ENCODE assay signal across 1 cellular context in the genomic region with DNA sequence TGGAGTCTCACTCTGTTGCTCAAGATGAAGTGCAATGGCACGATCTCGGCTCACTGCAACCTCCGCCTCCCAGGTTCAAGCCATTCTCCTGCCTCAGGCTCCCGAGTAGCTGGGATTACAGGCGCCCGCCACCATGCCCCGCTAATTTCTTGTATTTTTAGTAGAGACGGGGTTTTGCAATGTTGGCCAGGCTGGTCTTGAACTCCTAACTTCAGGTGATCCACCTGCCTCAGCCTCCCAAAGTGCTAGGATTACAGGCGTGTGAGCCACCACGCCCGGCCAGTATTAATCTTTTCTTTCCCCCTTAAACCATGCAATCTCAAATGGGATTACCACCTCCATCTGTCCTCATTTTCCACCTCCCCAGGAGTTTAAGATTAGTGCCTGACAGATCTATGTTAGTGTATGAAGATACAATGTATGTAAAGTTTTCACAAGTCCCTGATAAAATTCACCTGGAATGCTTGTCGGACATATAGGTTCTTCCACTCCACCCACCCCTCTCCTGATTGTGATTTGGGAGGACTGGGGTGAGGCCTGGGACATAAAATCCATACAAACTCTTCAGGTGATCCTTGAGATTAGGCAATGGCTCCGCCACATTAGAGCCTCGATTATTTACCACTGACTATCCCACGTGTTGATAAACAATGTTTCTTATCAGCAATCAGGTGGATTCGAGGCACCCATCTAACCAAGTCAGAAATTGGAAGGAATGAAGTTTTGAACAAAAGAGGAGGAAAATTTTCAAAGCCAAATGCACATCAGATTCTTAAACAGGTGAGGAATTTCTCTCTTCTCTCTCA.
TF ChIP-seq lines count a peak whose summit lies in the region.

No MANE protein-coding gene starts in this region.

TF ChIP-seq in K562, 482 proteins besides CTCF, POLR2A, EP300 and RAD21:
- TF ChIP-seq RBM39 (optimal IDR thresholded peaks at IDR 0.05; ENCODE audit: low read depth, low read length) (no peak), KLF16 (IDR thresholded peaks at IDR 0.05) (no peak), HDAC8 (tag; IDR thresholded peaks at IDR 0.05) (no peak), L3MBTL2 (IDR thresholded peaks at IDR 0.05) (peak; percentile 84), PCBP2 (IDR thresholded peaks at IDR 0.05; ENCODE audit: low read depth, low read length, poor library complexity, severe bottlenecking) (no peak), DIDO1 (tag; IDR thresholded peaks at IDR 0.05; ENCODE audit: low read depth) (no peak), GTF2E2 (tag; IDR thresholded peaks at IDR 0.05) (0 out of 2 replicates have a peak, but pooled peaks have one; percentile 16), ZKSCAN3 (CRISPR knock-in tag; IDR thresholded peaks at IDR 0.05) (no peak), ZFX (CRISPR knock-in tag; IDR thresholded peaks at IDR 0.05) (0 out of 2 replicates have a peak, but pooled peaks have one; percentile 4), FOXM1 (IDR thresholded peaks at IDR 0.05; ENCODE audit: low read depth) (no peak), FOXM1 (CRISPR knock-in tag; IDR thresholded peaks at IDR 0.05; ENCODE audit: low read depth) (no peak)
- TF ChIP-seq, protein P1, sequence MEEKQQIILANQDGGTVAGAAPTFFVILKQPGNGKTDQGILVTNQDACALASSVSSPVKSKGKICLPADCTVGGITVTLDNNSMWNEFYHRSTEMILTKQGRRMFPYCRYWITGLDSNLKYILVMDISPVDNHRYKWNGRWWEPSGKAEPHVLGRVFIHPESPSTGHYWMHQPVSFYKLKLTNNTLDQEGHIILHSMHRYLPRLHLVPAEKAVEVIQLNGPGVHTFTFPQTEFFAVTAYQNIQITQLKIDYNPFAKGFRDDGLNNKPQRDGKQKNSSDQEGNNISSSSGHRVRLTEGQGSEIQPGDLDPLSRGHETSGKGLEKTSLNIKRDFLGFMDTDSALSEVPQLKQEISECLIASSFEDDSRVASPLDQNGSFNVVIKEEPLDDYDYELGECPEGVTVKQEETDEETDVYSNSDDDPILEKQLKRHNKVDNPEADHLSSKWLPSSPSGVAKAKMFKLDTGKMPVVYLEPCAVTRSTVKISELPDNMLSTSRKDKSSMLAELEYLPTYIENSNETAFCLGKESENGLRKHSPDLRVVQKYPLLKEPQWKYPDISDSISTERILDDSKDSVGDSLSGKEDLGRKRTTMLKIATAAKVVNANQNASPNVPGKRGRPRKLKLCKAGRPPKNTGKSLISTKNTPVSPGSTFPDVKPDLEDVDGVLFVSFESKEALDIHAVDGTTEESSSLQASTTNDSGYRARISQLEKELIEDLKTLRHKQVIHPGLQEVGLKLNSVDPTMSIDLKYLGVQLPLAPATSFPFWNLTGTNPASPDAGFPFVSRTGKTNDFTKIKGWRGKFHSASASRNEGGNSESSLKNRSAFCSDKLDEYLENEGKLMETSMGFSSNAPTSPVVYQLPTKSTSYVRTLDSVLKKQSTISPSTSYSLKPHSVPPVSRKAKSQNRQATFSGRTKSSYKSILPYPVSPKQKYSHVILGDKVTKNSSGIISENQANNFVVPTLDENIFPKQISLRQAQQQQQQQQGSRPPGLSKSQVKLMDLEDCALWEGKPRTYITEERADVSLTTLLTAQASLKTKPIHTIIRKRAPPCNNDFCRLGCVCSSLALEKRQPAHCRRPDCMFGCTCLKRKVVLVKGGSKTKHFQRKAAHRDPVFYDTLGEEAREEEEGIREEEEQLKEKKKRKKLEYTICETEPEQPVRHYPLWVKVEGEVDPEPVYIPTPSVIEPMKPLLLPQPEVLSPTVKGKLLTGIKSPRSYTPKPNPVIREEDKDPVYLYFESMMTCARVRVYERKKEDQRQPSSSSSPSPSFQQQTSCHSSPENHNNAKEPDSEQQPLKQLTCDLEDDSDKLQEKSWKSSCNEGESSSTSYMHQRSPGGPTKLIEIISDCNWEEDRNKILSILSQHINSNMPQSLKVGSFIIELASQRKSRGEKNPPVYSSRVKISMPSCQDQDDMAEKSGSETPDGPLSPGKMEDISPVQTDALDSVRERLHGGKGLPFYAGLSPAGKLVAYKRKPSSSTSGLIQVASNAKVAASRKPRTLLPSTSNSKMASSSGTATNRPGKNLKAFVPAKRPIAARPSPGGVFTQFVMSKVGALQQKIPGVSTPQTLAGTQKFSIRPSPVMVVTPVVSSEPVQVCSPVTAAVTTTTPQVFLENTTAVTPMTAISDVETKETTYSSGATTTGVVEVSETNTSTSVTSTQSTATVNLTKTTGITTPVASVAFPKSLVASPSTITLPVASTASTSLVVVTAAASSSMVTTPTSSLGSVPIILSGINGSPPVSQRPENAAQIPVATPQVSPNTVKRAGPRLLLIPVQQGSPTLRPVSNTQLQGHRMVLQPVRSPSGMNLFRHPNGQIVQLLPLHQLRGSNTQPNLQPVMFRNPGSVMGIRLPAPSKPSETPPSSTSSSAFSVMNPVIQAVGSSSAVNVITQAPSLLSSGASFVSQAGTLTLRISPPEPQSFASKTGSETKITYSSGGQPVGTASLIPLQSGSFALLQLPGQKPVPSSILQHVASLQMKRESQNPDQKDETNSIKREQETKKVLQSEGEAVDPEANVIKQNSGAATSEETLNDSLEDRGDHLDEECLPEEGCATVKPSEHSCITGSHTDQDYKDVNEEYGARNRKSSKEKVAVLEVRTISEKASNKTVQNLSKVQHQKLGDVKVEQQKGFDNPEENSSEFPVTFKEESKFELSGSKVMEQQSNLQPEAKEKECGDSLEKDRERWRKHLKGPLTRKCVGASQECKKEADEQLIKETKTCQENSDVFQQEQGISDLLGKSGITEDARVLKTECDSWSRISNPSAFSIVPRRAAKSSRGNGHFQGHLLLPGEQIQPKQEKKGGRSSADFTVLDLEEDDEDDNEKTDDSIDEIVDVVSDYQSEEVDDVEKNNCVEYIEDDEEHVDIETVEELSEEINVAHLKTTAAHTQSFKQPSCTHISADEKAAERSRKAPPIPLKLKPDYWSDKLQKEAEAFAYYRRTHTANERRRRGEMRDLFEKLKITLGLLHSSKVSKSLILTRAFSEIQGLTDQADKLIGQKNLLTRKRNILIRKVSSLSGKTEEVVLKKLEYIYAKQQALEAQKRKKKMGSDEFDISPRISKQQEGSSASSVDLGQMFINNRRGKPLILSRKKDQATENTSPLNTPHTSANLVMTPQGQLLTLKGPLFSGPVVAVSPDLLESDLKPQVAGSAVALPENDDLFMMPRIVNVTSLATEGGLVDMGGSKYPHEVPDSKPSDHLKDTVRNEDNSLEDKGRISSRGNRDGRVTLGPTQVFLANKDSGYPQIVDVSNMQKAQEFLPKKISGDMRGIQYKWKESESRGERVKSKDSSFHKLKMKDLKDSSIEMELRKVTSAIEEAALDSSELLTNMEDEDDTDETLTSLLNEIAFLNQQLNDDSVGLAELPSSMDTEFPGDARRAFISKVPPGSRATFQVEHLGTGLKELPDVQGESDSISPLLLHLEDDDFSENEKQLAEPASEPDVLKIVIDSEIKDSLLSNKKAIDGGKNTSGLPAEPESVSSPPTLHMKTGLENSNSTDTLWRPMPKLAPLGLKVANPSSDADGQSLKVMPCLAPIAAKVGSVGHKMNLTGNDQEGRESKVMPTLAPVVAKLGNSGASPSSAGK (IDR thresholded peaks at IDR 0.05): peak; percentile 73
- TF ChIP-seq, protein P2, sequence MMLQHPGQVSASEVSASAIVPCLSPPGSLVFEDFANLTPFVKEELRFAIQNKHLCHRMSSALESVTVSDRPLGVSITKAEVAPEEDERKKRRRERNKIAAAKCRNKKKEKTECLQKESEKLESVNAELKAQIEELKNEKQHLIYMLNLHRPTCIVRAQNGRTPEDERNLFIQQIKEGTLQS (IDR thresholded peaks at IDR 0.05): no peak
- TF ChIP-seq, protein P2 (CRISPR knock-in tag; conservative IDR thresholded peaks at IDR 0.05): no peak
- TF ChIP-seq, protein P3, sequence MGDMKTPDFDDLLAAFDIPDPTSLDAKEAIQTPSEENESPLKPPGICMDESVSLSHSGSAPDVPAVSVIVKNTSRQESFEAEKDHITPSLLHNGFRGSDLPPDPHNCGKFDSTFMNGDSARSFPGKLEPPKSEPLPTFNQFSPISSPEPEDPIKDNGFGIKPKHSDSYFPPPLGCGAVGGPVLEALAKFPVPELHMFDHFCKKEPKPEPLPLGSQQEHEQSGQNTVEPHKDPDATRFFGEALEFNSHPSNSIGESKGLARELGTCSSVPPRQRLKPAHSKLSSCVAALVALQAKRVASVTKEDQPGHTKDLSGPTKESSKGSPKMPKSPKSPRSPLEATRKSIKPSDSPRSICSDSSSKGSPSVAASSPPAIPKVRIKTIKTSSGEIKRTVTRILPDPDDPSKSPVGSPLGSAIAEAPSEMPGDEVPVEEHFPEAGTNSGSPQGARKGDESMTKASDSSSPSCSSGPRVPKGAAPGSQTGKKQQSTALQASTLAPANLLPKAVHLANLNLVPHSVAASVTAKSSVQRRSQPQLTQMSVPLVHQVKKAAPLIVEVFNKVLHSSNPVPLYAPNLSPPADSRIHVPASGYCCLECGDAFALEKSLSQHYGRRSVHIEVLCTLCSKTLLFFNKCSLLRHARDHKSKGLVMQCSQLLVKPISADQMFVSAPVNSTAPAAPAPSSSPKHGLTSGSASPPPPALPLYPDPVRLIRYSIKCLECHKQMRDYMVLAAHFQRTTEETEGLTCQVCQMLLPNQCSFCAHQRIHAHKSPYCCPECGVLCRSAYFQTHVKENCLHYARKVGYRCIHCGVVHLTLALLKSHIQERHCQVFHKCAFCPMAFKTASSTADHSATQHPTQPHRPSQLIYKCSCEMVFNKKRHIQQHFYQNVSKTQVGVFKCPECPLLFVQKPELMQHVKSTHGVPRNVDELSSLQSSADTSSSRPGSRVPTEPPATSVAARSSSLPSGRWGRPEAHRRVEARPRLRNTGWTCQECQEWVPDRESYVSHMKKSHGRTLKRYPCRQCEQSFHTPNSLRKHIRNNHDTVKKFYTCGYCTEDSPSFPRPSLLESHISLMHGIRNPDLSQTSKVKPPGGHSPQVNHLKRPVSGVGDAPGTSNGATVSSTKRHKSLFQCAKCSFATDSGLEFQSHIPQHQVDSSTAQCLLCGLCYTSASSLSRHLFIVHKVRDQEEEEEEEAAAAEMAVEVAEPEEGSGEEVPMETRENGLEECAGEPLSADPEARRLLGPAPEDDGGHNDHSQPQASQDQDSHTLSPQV (IDR thresholded peaks at IDR 0.05): peak; percentile 63; the same call in 1 of the 2 replicates
- TF ChIP-seq, protein P4, sequence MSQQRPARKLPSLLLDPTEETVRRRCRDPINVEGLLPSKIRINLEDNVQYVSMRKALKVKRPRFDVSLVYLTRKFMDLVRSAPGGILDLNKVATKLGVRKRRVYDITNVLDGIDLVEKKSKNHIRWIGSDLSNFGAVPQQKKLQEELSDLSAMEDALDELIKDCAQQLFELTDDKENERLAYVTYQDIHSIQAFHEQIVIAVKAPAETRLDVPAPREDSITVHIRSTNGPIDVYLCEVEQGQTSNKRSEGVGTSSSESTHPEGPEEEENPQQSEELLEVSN (IDR thresholded peaks at IDR 0.05; ENCODE audit: borderline replicate concordance in 1 of 2, extremely low read depth in 1 of 2, insufficient read depth in 1 of 2, insufficient read length in 1 of 2, low read depth in 1 of 2, low read length in 1 of 2, poor library complexity in 1 of 2, severe bottlenecking in 1 of 2): peak in 1 of 2 experiments; percentile 48
- TF ChIP-seq, protein P5, sequence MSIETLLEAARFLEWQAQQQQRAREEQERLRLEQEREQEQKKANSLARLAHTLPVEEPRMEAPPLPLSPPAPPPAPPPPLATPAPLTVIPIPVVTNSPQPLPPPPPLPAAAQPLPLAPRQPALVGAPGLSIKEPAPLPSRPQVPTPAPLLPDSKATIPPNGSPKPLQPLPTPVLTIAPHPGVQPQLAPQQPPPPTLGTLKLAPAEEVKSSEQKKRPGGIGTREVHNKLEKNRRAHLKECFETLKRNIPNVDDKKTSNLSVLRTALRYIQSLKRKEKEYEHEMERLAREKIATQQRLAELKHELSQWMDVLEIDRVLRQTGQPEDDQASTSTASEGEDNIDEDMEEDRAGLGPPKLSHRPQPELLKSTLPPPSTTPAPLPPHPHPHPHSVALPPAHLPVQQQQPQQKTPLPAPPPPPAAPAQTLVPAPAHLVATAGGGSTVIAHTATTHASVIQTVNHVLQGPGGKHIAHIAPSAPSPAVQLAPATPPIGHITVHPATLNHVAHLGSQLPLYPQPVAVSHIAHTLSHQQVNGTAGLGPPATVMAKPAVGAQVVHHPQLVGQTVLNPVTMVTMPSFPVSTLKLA (conservative IDR thresholded peaks at IDR 0.05): peak in 1 of 2 experiments; percentile 60; a peak in 1 of 4 replicates
- TF ChIP-seq, protein P6, sequence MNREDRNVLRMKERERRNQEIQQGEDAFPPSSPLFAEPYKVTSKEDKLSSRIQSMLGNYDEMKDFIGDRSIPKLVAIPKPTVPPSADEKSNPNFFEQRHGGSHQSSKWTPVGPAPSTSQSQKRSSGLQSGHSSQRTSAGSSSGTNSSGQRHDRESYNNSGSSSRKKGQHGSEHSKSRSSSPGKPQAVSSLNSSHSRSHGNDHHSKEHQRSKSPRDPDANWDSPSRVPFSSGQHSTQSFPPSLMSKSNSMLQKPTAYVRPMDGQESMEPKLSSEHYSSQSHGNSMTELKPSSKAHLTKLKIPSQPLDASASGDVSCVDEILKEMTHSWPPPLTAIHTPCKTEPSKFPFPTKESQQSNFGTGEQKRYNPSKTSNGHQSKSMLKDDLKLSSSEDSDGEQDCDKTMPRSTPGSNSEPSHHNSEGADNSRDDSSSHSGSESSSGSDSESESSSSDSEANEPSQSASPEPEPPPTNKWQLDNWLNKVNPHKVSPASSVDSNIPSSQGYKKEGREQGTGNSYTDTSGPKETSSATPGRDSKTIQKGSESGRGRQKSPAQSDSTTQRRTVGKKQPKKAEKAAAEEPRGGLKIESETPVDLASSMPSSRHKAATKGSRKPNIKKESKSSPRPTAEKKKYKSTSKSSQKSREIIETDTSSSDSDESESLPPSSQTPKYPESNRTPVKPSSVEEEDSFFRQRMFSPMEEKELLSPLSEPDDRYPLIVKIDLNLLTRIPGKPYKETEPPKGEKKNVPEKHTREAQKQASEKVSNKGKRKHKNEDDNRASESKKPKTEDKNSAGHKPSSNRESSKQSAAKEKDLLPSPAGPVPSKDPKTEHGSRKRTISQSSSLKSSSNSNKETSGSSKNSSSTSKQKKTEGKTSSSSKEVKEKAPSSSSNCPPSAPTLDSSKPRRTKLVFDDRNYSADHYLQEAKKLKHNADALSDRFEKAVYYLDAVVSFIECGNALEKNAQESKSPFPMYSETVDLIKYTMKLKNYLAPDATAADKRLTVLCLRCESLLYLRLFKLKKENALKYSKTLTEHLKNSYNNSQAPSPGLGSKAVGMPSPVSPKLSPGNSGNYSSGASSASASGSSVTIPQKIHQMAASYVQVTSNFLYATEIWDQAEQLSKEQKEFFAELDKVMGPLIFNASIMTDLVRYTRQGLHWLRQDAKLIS (CRISPR knock-in tag; IDR thresholded peaks at IDR 0.05): no peak
